In genomic region chr9:90007516-90008430, GRCh38 we compare ENCODE assay signal across 2 cellular contexts.
TF ChIP-seq lines count a peak whose summit lies in the region.

No MANE protein-coding gene starts in this region.

TF ChIP-seq in IMR-90, 13 proteins besides CTCF, POLR2A, EP300 and RAD21 (continued from another document):
- TF ChIP-seq ELK1 (IDR thresholded peaks at IDR 0.05; ENCODE audit: borderline replicate concordance, low read depth, low read length): no peak
- no peak for TF ChIP-seq RFX5 (IDR thresholded peaks at IDR 0.05; ENCODE audit: low read depth, low read length)
- TF ChIP-seq FOS (IDR thresholded peaks at IDR 0.05; ENCODE audit: low read depth, low read length): no peak
- TF ChIP-seq BHLHE40 (IDR thresholded peaks at IDR 0.05; ENCODE audit: low read depth, low read length): no peak
- TF ChIP-seq MAZ (IDR thresholded peaks at IDR 0.05; ENCODE audit: borderline replicate concordance, low read depth, low read length): no peak
- no peak for TF ChIP-seq USF2 (IDR thresholded peaks at IDR 0.05; ENCODE audit: low read depth, low read length)
- TF ChIP-seq SMC3 (IDR thresholded peaks at IDR 0.05; ENCODE audit: low read depth, low read length): no peak
- no peak for TF ChIP-seq CHD1 (IDR thresholded peaks at IDR 0.05; ENCODE audit: low read depth, low read length)
- TF ChIP-seq CEBPB (IDR thresholded peaks at IDR 0.05; ENCODE audit: low read depth, low read length): no peak
- no peak for TF ChIP-seq MXI1 (IDR thresholded peaks at IDR 0.05; ENCODE audit: borderline replicate concordance, low read depth, low read length)
- no peak for TF ChIP-seq NFE2L2 (IDR thresholded peaks at IDR 0.05; ENCODE audit: low read depth, low read length)

TF ChIP-seq in H1, 55 proteins besides CTCF, POLR2A, EP300 and RAD21 (continued from another document):
- TF ChIP-seq BCL11A (IDR thresholded peaks at IDR 0.05; ENCODE audit: low read depth in 2 of 2, low read length in 2 of 2) (no peak), KDM5A (IDR thresholded peaks at IDR 0.05; ENCODE audit: low read length) (no peak), SP2 (IDR thresholded peaks at IDR 0.05; ENCODE audit: low read length) (no peak)
